ENCODE assay signal across 7 cellular contexts in genomic region chr7:157138424-157139141, GRCh38.
DNase-seq lines count a peak whose midpoint lies in the region; ATAC-seq and TF ChIP-seq lines count a peak whose summit lies in the region.

UBE3C (plus strand) TSS chr7:157138926; CDS start chr7:157139273, 347 bp downstream.

- TF ChIP-seq CTCF in retinal pigment epithelial cell (conservative IDR thresholded peaks at IDR 0.05; ENCODE audit: low read depth, low read length) = no peak

- H3K4me3 ChIP-seq in retinal pigment epithelial cell (ENCODE audit: low read length) = peak within 1 kb of the TSS; percentile 80

- DNase-seq in NCI-H2081 treated with DMSO at 0.1 percent for 48 hours (lab: John Stamatoyannopoulos, UW) (peak; percentile 65), T1000 (lab: John Stamatoyannopoulos, UW) (peak; percentile 81), astrocyte of the hippocampus (ENCODE audit: low read depth, low spot score) (peak; percentile 98), hippocampal formation (lab: John Stamatoyannopoulos, UW) (peak; percentile 78 to 80), retinal pigment epithelial cell (ENCODE audit: low read depth) (peak; percentile 48)

- ATAC-seq in GM18511 (IDR thresholded peaks at IDR 0.05; ENCODE audit: unreplicated experiment) = peak; percentile 90
- peak; percentile 83 for ATAC-seq in HG03025 (IDR thresholded peaks at IDR 0.05; ENCODE audit: low FRiP score, unreplicated experiment)

Comparison
In these comparisons a context has a peak if more than half of its experiments do, and no peak if none do; other contexts are left out.
1. Peak in every context shown above with its lines: DNase-seq, ATAC-seq and H3K4me3 ChIP-seq.
2. DNase-seq: peak in every context shown above with its lines; median percentile 98 in astrocyte of the hippocampus; 81 in T1000; 79 in hippocampal formation; 65 in NCI-H2081 treated with DMSO at 0.1 percent for 48 hours; 48 in retinal pigment epithelial cell.